ENCODE assay signal across 18 cellular contexts in the genomic region with DNA sequence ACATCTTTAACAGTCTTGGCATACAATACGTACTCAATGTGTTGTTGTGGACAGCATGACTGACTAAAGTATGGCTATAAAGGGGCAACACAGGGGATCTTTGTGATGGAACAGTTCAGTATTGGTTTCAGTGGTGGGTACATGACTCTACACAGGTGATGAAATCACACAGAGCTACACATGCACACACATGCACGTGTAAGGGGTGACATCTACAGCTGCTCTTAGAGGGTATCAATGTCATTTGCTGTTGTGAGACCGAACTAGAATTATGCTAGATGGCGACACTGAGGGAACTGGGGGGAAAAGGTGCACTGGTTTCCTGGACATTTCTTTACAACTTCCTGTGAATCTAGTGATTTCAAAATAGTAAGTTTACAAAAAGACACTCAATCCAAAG. TPM values are rescaled to one million over a fixed set of nuclear protein-coding genes. Genes with fewer than 3 reads are reported as not detected.
DNase-seq lines count a peak whose midpoint lies in the region; ATAC-seq, FAIRE-seq and TF ChIP-seq lines count a peak whose summit lies in the region.
"Had no signal": no experiment of that assay in that cellular context is flagged by ENCODE, and none has a peak within 500 bp of the region (broad histone marks: within the 10 kb centered on the region; RNA-seq: fewer than 3 reads in every experiment).

No MANE protein-coding gene starts in this region.

- peak overlapping the region; percentile 96 for H3K27ac Mint-ChIP-seq in effector memory CD8-positive, alpha-beta T cell
- H3K27ac Mint-ChIP-seq: CD4-positive, CD25-positive, alpha-beta regulatory T cell; mesothelial cell of epicardium had no signal

- peaks cover 100% of the 10 kb centered on the region for H3K79me2 ChIP-seq in DND-41 (ENCODE audit: insufficient read depth, low read length)

- no peaks in the 10 kb centered on the region for H4K20me1 ChIP-seq in DND-41 (ENCODE audit: insufficient read depth, low read length)

- no peak overlapping the region for H3K9ac ChIP-seq in DND-41 (ENCODE audit: low read depth, low read length)

- H3K27me3 Mint-ChIP-seq in effector memory CD8-positive, alpha-beta T cell = no peaks in the 10 kb centered on the region
- H3K27me3 Mint-ChIP-seq: CD4-positive, CD25-positive, alpha-beta regulatory T cell had no signal

- peaks cover 10% of the 10 kb centered on the region for H3K36me3 ChIP-seq in DND-41 (ENCODE audit: insufficient read depth, low read length)
- H3K36me3 ChIP-seq in gastrocnemius medialis = no peaks in the 10 kb centered on the region
- H3K36me3 ChIP-seq: ovary, Peyer's patch had no signal

- H3K4me1 Mint-ChIP-seq in effector memory CD8-positive, alpha-beta T cell (ENCODE audit: low read depth in 2 of 2) = peaks cover 76 to 77% of the 10 kb centered on the region in 2 donors

- H3K4me3 ChIP-seq in DND-41 (ENCODE audit: low read depth in 1 of 2, low read length in 2 of 2) (no peak overlapping the region), NB4 (ENCODE audit: low read depth, low read length) (no peak overlapping the region), gastrocnemius medialis (no peak overlapping the region)
- H3K4me3 ChIP-seq: ovary, Peyer's patch had no signal

- peak overlapping the region; percentile 29 to 60 for H3K4me3 Mint-ChIP-seq in effector memory CD8-positive, alpha-beta T cell
- H3K4me3 Mint-ChIP-seq: CD4-positive, CD25-positive, alpha-beta regulatory T cell; mesothelial cell of epicardium had no signal

- H2AFZ ChIP-seq in DND-41 (ENCODE audit: low read depth, low read length) = no peak overlapping the region

- ATAC-seq in DND-41 (ENCODE audit: insufficient read depth, low read depth) (no peak), gastrocnemius medialis (no peak), HG02763 (IDR thresholded peaks at IDR 0.05; ENCODE audit: unreplicated experiment) (no peak)
- no peak for ATAC-seq in effector memory CD8-positive, alpha-beta T cell (replicated peaks)
- ATAC-seq: foreskin keratinocyte had no signal

- TF ChIP-seq CTCF in DND-41 (IDR thresholded peaks at IDR 0.05; ENCODE audit: borderline replicate concordance, extremely low read depth, low read length, poor library complexity, severe bottlenecking) (peak; percentile 33), NB4 (IDR thresholded peaks at IDR 0.05; ENCODE audit: low read depth, low read length) (no peak), gastrocnemius medialis (IDR thresholded peaks at IDR 0.05 in 4 of 5, conservative IDR thresholded peaks at IDR 0.05 in 1 of 5) (no peak)

- in situ Hi-C loops in gastrocnemius medialis (cut with MboI; ENCODE audit: low sequenced_read_pairs in 4 of 4) = no loop called here

- H3K27ac ChIP-seq in DND-41 (ENCODE audit: low read length) (peak overlapping the region; percentile 60; the same call in 1 of the 2 replicates), gastrocnemius medialis (peak overlapping the region; percentile 60 to 70 (median 65))
- H3K27ac ChIP-seq: foreskin keratinocyte, ovary had no signal

- H3K4me1 ChIP-seq in DND-41 (ENCODE audit: insufficient read depth, low read length) (peaks cover 72% of the 10 kb centered on the region), gastrocnemius medialis (peaks cover 42 to 47% of the 10 kb centered on the region in 2 donors)
- H3K4me1 ChIP-seq: foreskin keratinocyte had no signal

- intact Hi-C loops in gastrocnemius medialis (cut with DNase I; ENCODE audit: low total_unique reads) = no loop called here

- H3K9me3 Mint-ChIP-seq in effector memory CD8-positive, alpha-beta T cell = no peaks in the 10 kb centered on the region
- H3K9me3 Mint-ChIP-seq: CD4-positive, CD25-positive, alpha-beta regulatory T cell had no signal

- no peak for TF ChIP-seq POLR2A in NB4 (IDR thresholded peaks at IDR 0.05; ENCODE audit: extremely low read depth, insufficient read length)
- TF ChIP-seq POLR2A in gastrocnemius medialis (IDR thresholded peaks at IDR 0.05) = no peak
- TF ChIP-seq POLR2A in GM12891 (IDR thresholded peaks at IDR 0.05; ENCODE audit: low read depth, low read length) = no peak

- no peak for FAIRE-seq in GM12891 (lab: Jason Lieb, UNC)
- FAIRE-seq: bronchial epithelial cell had no signal

- H3K4me2 ChIP-seq in DND-41 (ENCODE audit: insufficient read depth, low read length) = no peak overlapping the region

- no peak for DNase-seq in DND-41
- DNase-seq in NB4 (ENCODE audit: low read depth) = peak; percentile 15
- no peak for DNase-seq in effector memory CD8-positive, alpha-beta T cell
- DNase-seq in gastrocnemius medialis = no peak
- DNase-seq in GM12891 (ENCODE audit: insufficient read length, low spot score) = no peak
- no peak for DNase-seq in NCI-H1930 (lab: John Stamatoyannopoulos, UW)
- DNase-seq: activated CD4-positive, alpha-beta T cell treated with anti-CD3 and anti-CD28 coated beads, Interleukin-2, amount 50 U/mL, for 1 hour; activated effector memory CD4-positive, alpha-beta T cell treated with anti-CD3 and anti-CD28 coated beads, Interleukin-2, amount 50 U/mL, for 16 hours; CD4-positive, CD25-positive, alpha-beta regulatory T cell; effector CD8-positive, alpha-beta T cell; foreskin keratinocyte; KBM-7; NCI-H524; ovary; Peyer's patch had no signal

- H3K27me3 ChIP-seq in DND-41 (ENCODE audit: insufficient read depth, low read length, poor library complexity) = no peaks in the 10 kb centered on the region
- H3K27me3 ChIP-seq in gastrocnemius medialis = no peaks in the 10 kb centered on the region
- H3K27me3 ChIP-seq: foreskin keratinocyte, ovary, Peyer's patch had no signal

- H3K36me3 Mint-ChIP-seq in effector memory CD8-positive, alpha-beta T cell (ENCODE audit: insufficient read depth) = peaks cover 19% of the 10 kb centered on the region
- H3K36me3 Mint-ChIP-seq: CD4-positive, CD25-positive, alpha-beta regulatory T cell; mesothelial cell of epicardium had no signal

- no peaks in the 10 kb centered on the region for H3K9me3 ChIP-seq in DND-41 (ENCODE audit: insufficient read depth, low read length, severe bottlenecking)
- H3K9me3 ChIP-seq in gastrocnemius medialis = no peaks in the 10 kb centered on the region
- H3K9me3 ChIP-seq: ovary, Peyer's patch had no signal

TF ChIP-seq in GM12891, 5 proteins besides CTCF, POLR2A, EP300 and RAD21:
- TF ChIP-seq PAX5 (IDR thresholded peaks at IDR 0.05; ENCODE audit: insufficient read depth, low read length, severe bottlenecking) = no peak
- TF ChIP-seq POLR2AphosphoS5 (IDR thresholded peaks at IDR 0.05; ENCODE audit: low read depth, low read length) = no peak
- TF ChIP-seq TAF1 (IDR thresholded peaks at IDR 0.05; ENCODE audit: low read depth, low read length) = no peak
- no peak for TF ChIP-seq POU2F2 (IDR thresholded peaks at IDR 0.05; ENCODE audit: low read depth, low read length)
- no peak for TF ChIP-seq SPI1 (IDR thresholded peaks at IDR 0.05; ENCODE audit: low read depth, low read length)

RNA-seq across cellular contexts. Expression of a gene that starts 22.1 kb away (rescaled TPM):
- 1 to 10 TPM in 3 of 4 donors, under 1 TPM in 1; 0.92 to 2.2 (median 1.1) TPM for total RNA-seq in gastrocnemius medialis
- 0.71 TPM for polyA plus RNA-seq in GM12891 (2012; ENCODE audit: low read depth, missing spikeins)

RNA-seq across cellular contexts. Expression of a gene that starts 33.9 kb away (rescaled TPM):
- total RNA-seq in gastrocnemius medialis = 10 to 100 TPM; 17.8 to 34.1 (median 21.7) TPM
- 62.9 TPM for polyA plus RNA-seq in GM12891 (2012; ENCODE audit: low read depth, missing spikeins)
